9 cellular contexts compared by ENCODE assay signal in the genomic region with DNA sequence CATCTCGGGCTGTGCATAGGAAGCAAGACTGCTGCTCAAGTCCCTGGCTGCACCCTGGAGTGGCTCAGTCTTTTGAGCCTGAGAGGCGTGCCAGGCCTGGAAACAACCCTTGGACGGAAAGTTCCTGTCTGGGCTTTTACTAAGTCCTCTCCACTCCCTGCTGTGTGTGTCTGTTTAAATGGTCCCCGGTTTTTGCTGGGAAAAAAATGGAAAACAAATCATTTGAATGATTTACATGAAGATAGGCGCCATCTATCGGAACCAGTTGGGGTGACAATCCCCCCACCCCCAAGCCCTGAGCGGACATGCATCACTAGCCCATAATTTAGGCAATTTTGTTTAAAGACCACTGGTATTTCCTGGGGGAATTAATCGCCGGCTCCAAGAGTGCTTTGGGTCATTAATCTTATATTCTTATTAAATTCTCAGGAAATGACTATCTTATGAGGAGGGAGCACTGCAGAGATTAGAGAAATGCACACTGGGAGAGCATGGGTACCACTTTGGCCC. TPM values are rescaled to one million over a fixed set of nuclear protein-coding genes. Genes with fewer than 3 reads are reported as not detected.
DNase-seq lines count a peak whose midpoint lies in the region; ATAC-seq, FAIRE-seq and TF ChIP-seq lines count a peak whose summit lies in the region.
"Had no signal": no experiment of that assay in that cellular context is flagged by ENCODE, and none has a peak within 500 bp of the region (broad histone marks: within the 10 kb centered on the region; RNA-seq: fewer than 3 reads in every experiment).

No MANE protein-coding gene starts in this region.

- H3K9me3 Mint-ChIP-seq in MCF 10A (ENCODE audit: unreplicated experiment), result no peaks in the 10 kb centered on the region
- H3K9me3 Mint-ChIP-seq: activated naive CD4-positive, alpha-beta T cell treated with anti-CD3 and anti-CD28 coated beads, Interleukin-2, amount 50 U/mL, for 72 hours had no signal

- peaks cover 17% of the 10 kb centered on the region for H3K27me3 Mint-ChIP-seq in T-helper 17 cell
- H3K27me3 Mint-ChIP-seq in MCF 10A (ENCODE audit: insufficient read depth, unreplicated experiment), result no peaks in the 10 kb centered on the region

- DNase-seq in DMS79 treated with DMSO at 0.1 percent for 48 hours (lab: John Stamatoyannopoulos, UW) (peak; percentile 93), LHCN-M2 (ENCODE audit: low read depth) (peak; percentile 83), T-helper 17 cell (peak; percentile 18 to 34 (median 19)), MCF 10A (ENCODE audit: unreplicated experiment) (peak; percentile 52), islet precursor cell (peak; percentile 63), small intestine (peak; percentile 58)

- peaks cover 0 to 7% of the 10 kb centered on the region in 2 donors for H3K4me1 ChIP-seq in small intestine (ENCODE audit: control insufficient read depth in 2 of 2, insufficient read depth in 1 of 2, low read depth in 1 of 2, low read length in 1 of 2)

- ATAC-seq in T-helper 17 cell, result no peak
- ATAC-seq in HG03520 (IDR thresholded peaks at IDR 0.05; ENCODE audit: unreplicated experiment), result no peak
- no peak for ATAC-seq in HG03175 (IDR thresholded peaks at IDR 0.05; ENCODE audit: unreplicated experiment)

- no peaks in the 10 kb centered on the region for H3K27me3 ChIP-seq in small intestine (ENCODE audit: control insufficient read depth in 2 of 2, insufficient read depth in 2 of 2, low read length in 2 of 2)

- intact Hi-C loops in MCF 10A (cut with micrococcal nuclease), result no loop called here

- H3K4me3 Mint-ChIP-seq in T-helper 17 cell (peak overlapping the region; percentile 61), MCF 10A (ENCODE audit: unreplicated experiment) (no peak overlapping the region)

- H3K27ac ChIP-seq in small intestine (ENCODE audit: low read depth in 1 of 2, low read length in 1 of 2), result peak overlapping the region in 1 of 2 donors; percentile 62

- H3K27ac Mint-ChIP-seq in T-helper 17 cell (peak overlapping the region; percentile 67), MCF 10A (ENCODE audit: low read depth, unreplicated experiment) (no peak overlapping the region)
- H3K27ac Mint-ChIP-seq: activated naive CD4-positive, alpha-beta T cell treated with anti-CD3 and anti-CD28 coated beads, Interleukin-2, amount 50 U/mL, for 72 hours had no signal

- CTCF ChIA-PET in MCF 10A (lab: Yijun Ruan, JAX), result interaction anchor here (0.7 to 3.1 kb wide), 8 partner anchors 10 to 192 kb away, joined by 3 to 11 read pairs (median 3); no protein-coding TSS in a partner anchor

- peak; percentile 45 for TF ChIP-seq CTCF in MCF 10A (IDR thresholded peaks at IDR 0.05; ENCODE audit: unreplicated experiment)

- peaks cover 24% of the 10 kb centered on the region for H3K4me1 Mint-ChIP-seq in T-helper 17 cell
- H3K4me1 Mint-ChIP-seq in MCF 10A (ENCODE audit: insufficient read depth, unreplicated experiment), result peaks cover 19% of the 10 kb centered on the region

- H3K36me3 Mint-ChIP-seq in T-helper 17 cell (ENCODE audit: low read depth), result peaks cover 2% of the 10 kb centered on the region
- no peaks in the 10 kb centered on the region for H3K36me3 Mint-ChIP-seq in MCF 10A (ENCODE audit: insufficient read depth, unreplicated experiment)
- H3K36me3 Mint-ChIP-seq: activated naive CD4-positive, alpha-beta T cell treated with anti-CD3 and anti-CD28 coated beads, Interleukin-2, amount 50 U/mL, for 72 hours had no signal

- FAIRE-seq in small intestine (lab: Jason Lieb, UNC), result no peak

- H3K9me3 ChIP-seq in T-helper 17 cell (ENCODE audit: control insufficient read depth, low read length, poor library complexity, severe bottlenecking) (no peaks in the 10 kb centered on the region), small intestine (ENCODE audit: control insufficient read depth, low read depth) (no peaks in the 10 kb centered on the region)

- no peaks in the 10 kb centered on the region for H3K36me3 ChIP-seq in small intestine (ENCODE audit: control insufficient read depth in 2 of 2, insufficient read depth in 2 of 2, low read length in 2 of 2)

- BruUV-seq in MCF 10A (replicated peaks; lab: Mats Ljungman, UMichigan), result no TSS peak

- 7 to 10% (median 8%) methylated on average over 9 of the region's 9 CpGs for WGBS in small intestine, 3 donors

- no peak overlapping the region for H3K4me3 ChIP-seq in small intestine (ENCODE audit: low read depth in 1 of 2, low read length in 2 of 2)

- POLR2A ChIA-PET in MCF 10A (lab: Yijun Ruan, JAX), result interaction anchor here (0.6 to 0.7 kb wide), 2 partner anchors 144 to 232 kb away, joined by 3 read pairs; partner anchors contain the start of gene KCTD21

RNA-seq across cellular contexts. Expression of gene GAB2, which starts 2.7 kb away (rescaled TPM):
- total RNA-seq in LHCN-M2 (2014; rRNA removed) (8.1 and 12.8 TPM in 2 replicates), T-helper 17 cell (10 to 100 TPM; 10.3 to 14.4 TPM), MCF 10A (2022) (4.2 and 4.5 TPM in 2 replicates)
- polyA plus RNA-seq in LHCN-M2 (2012), result 8.7 TPM
- 10 to 100 TPM in 1 of 3 donors, 1 to 10 TPM in 2; 6.8 to 13.6 (median 8.7) TPM for polyA plus RNA-seq in small intestine

Comparison
In these comparisons a context has a peak if more than half of its experiments do, and no peak if none do; other contexts are left out.
1. DNase-seq: peak in every context shown above with its lines; median percentile 93 in DMS79 treated with DMSO at 0.1 percent for 48 hours; 83 in LHCN-M2; 63 in islet precursor cell; 58 in small intestine; 52 in MCF 10A; 19 in T-helper 17 cell.